ENCODE assay signal across 8 cellular contexts in genomic region chr6:41028618-41029486, GRCh38. TPM values are rescaled to one million over a fixed set of nuclear protein-coding genes. Genes with fewer than 3 reads are reported as not detected.
DNase-seq lines count a peak whose midpoint lies in the region; ATAC-seq and TF ChIP-seq lines count a peak whose summit lies in the region.

No MANE protein-coding gene starts in this region.

- TF ChIP-seq POLR2A in HCT116 (IDR thresholded peaks at IDR 0.05; ENCODE audit: borderline replicate concordance, extremely low read depth, insufficient read depth, insufficient read length) (no peak), spleen (IDR thresholded peaks at IDR 0.05) (no peak)

- H3K9me2 ChIP-seq in HCT116 (ENCODE audit: insufficient read depth), result no peaks in the 10 kb centered on the region

- H4K20me1 ChIP-seq in HCT116 (ENCODE audit: insufficient read depth), result no peaks in the 10 kb centered on the region

- RAD21 ChIA-PET in HCT116 (lab: Charles Lee; ENCODE audit: low non-redundant PET in 1 of 2, low total read pairs in 2 of 2, uncharacterized antibody in 2 of 2, unreplicated experiment in 2 of 2), result interaction anchor here in 1 of 2 experiments (1.3 kb wide), 1 partner anchor 135 kb away, joined by 7 read pairs; no protein-coding TSS in a partner anchor

- 0 out of 2 replicates have a peak overlapping the region, but pooled peaks have one; percentile 46 for H3K9ac ChIP-seq in HCT116 (ENCODE audit: low read length)

- CTCF ChIA-PET in HCT116 (lab: Charles Lee) (interaction anchor here (1.3 to 2.8 kb wide), 13 partner anchors 7 to 701 kb away, joined by 3 to 25 read pairs (median 7); partner anchors contain the start of genes NFYA and UNC5CL), activated B cell treated with CpG ODN at 0.5 μM for 24 hours (lab: Charles Lee) (interaction anchor here (0.6 to 2.4 kb wide), 19 partner anchors 8 to 287 kb away, joined by 3 to 20 read pairs (median 4); partner anchors contain the start of genes NFYA, OARD1 and UNC5CL)

- BruUV-seq in HCT116 (replicated peaks; lab: Mats Ljungman, UMichigan), result no TSS peak

- intact Hi-C loops in HCT116 (cut with micrococcal nuclease), result loop anchor here (1.0 to 10.0 kb wide), 4 partner anchors 134 to 1044 kb away; no protein-coding TSS in a partner anchor
- intact Hi-C loops in activated B cell treated with CpG ODN at 0.5 μM for 24 hours (cut with micrococcal nuclease), result loop anchor here (1.0 to 5.0 kb wide), 2 partner anchors 37 to 1667 kb away; no protein-coding TSS in a partner anchor
- intact Hi-C loops in right cardiac atrium (cut with DNase I), result loop anchor here in 2 of 4 donors (10.0 kb wide), 1 partner anchor 134 kb away; no protein-coding TSS in a partner anchor
- intact Hi-C loops in spleen (cut with DNase I; ENCODE audit: low total_unique reads), result loop anchor here (10.0 kb wide), 1 partner anchor 1674 kb away; no protein-coding TSS in a partner anchor

- H3K4me3 ChIP-seq in HCT116 (replicated peaks in 1 of 2; ENCODE audit: low read depth in 1 of 2, low read length in 2 of 2) (peak overlapping the region in 1 of 2 experiments; percentile 58; a peak in 3 of 4 replicates), right cardiac atrium (ENCODE audit: low read length) (peak overlapping the region; percentile 41), spleen (peak overlapping the region; percentile 45 to 75 (median 54))

- POLR2A ChIA-PET in HCT116 (lab: Charles Lee) (interaction anchor here (1.1 to 1.4 kb wide), 2 partner anchors 8 to 30 kb away, joined by 3 to 5 read pairs; no protein-coding TSS in a partner anchor), activated B cell treated with CpG ODN at 0.5 μM for 24 hours (lab: Charles Lee) (interaction anchor here (0.9 to 1.5 kb wide), 4 partner anchors 43 to 1900 kb away, joined by 3 to 10 read pairs (median 6); partner anchors contain the start of genes CNPY3, NFYA and OARD1)

- 46% methylated on average over 9 of the region's 9 CpGs for WGBS in right cardiac atrium
- 39 to 48% (median 45%) methylated on average over 9 of the region's 9 CpGs for WGBS in spleen, 5 donors

- H3K4me3 Mint-ChIP-seq in activated B cell treated with CpG ODN at 0.5 μM for 24 hours, result peak overlapping the region; percentile 84

- H3K4me1 Mint-ChIP-seq in activated B cell treated with CpG ODN at 0.5 μM for 24 hours, result peaks cover 20% of the 10 kb centered on the region

- H3K4me1 ChIP-seq in HCT116 (ENCODE audit: control insufficient read depth in 1 of 2, insufficient read depth in 2 of 2, low read length in 2 of 2), result peaks cover 5 to 17% of the 10 kb centered on the region in 2 experiments
- no peaks in the 10 kb centered on the region for H3K4me1 ChIP-seq in right cardiac atrium (ENCODE audit: control insufficient read depth, insufficient read depth, low read length)
- H3K4me1 ChIP-seq in spleen, result peaks cover 7 to 26% (median 20%) of the 10 kb centered on the region in 6 donors

- TF ChIP-seq CTCF in C4-2B (conservative IDR thresholded peaks at IDR 0.05) (no peak), HCT116 (IDR thresholded peaks at IDR 0.05 in 2 of 3, conservative IDR thresholded peaks at IDR 0.05 in 1 of 3; ENCODE audit: borderline replicate concordance in 1 of 3, insufficient read depth in 1 of 3, low read depth in 2 of 3, low read length in 2 of 3) (no peak), activated B cell treated with CpG ODN at 0.5 μM for 24 hours (IDR thresholded peaks at IDR 0.05) (no peak), spleen (IDR thresholded peaks at IDR 0.05 in 8 of 11, conservative IDR thresholded peaks at IDR 0.05 in 3 of 11) (no peak)

- H3K27me3 ChIP-seq in HCT116 (ENCODE audit: insufficient read depth, low read length) (no peaks in the 10 kb centered on the region), right cardiac atrium (ENCODE audit: control insufficient read depth, insufficient read depth) (no peaks in the 10 kb centered on the region), spleen (replicated peaks in 1 of 7) (no peaks in the 10 kb centered on the region)

- ATAC-seq in HCT116, result no peak
- no peak for ATAC-seq in activated B cell treated with CpG ODN at 0.5 μM for 24 hours (ENCODE audit: low read depth)
- ATAC-seq in right cardiac atrium, result peak; percentile 66 to 70
- ATAC-seq in GM21381 (IDR thresholded peaks at IDR 0.05; ENCODE audit: unreplicated experiment), result no peak

- peak overlapping the region; percentile 86 for H3K4me2 ChIP-seq in HCT116 (ENCODE audit: low read length)

- no peaks in the 10 kb centered on the region for H3K36me3 Mint-ChIP-seq in activated B cell treated with CpG ODN at 0.5 μM for 24 hours (ENCODE audit: low read depth)

- H3K9me3 ChIP-seq in HCT116 (ENCODE audit: control insufficient read depth in 1 of 2, insufficient read depth in 1 of 2, low read depth in 1 of 2, low read length in 2 of 2) (no peaks in the 10 kb centered on the region), right cardiac atrium (ENCODE audit: control insufficient read depth, low read length) (no peaks in the 10 kb centered on the region), spleen (no peaks in the 10 kb centered on the region)

- TF ChIP-seq RAD21 in HCT116 (IDR thresholded peaks at IDR 0.05; ENCODE audit: low read depth), result no peak

- no peak overlapping the region for H3K27ac Mint-ChIP-seq in activated B cell treated with CpG ODN at 0.5 μM for 24 hours

- H3K36me3 ChIP-seq in HCT116 (ENCODE audit: control insufficient read depth in 1 of 2, insufficient read depth in 2 of 2, low read length in 2 of 2) (no peaks in the 10 kb centered on the region), spleen (no peaks in the 10 kb centered on the region)

- H3K27me3 Mint-ChIP-seq in activated B cell treated with CpG ODN at 0.5 μM for 24 hours, result no peaks in the 10 kb centered on the region

- H3K27ac ChIP-seq in C4-2B (peak overlapping the region; percentile 7; the same call in 1 of the 2 replicates), HCT116 (ENCODE audit: low read depth, low read length) (no peak overlapping the region; the same call in 1 of the 2 replicates), right cardiac atrium (ENCODE audit: low read length) (peak overlapping the region; percentile 4), spleen (peak overlapping the region; percentile 67 to 84 (median 77))

- peak overlapping the region; percentile 26 for H2AFZ ChIP-seq in HCT116 (ENCODE audit: low read depth, low read length, poor library complexity, severe bottlenecking)

- DNase-seq in HCT116 (ENCODE audit: low read depth, low spot score) (no peak), activated B cell treated with CpG ODN at 0.5 μM for 24 hours (no peak), right cardiac atrium (no peak), spleen (no peak), OCI-M1 (lab: John Stamatoyannopoulos, UW) (no peak), NAMALWA (ENCODE audit: low spot score) (no peak)

- H3K79me2 ChIP-seq in HCT116 (ENCODE audit: insufficient read depth, low read length), result no peaks in the 10 kb centered on the region

- H3K9me3 Mint-ChIP-seq in activated B cell treated with CpG ODN at 0.5 μM for 24 hours, result no peaks in the 10 kb centered on the region

TF ChIP-seq in HCT116, 20 proteins besides CTCF, POLR2A, EP300 and RAD21 (continues in another document):
- TF ChIP-seq SP1 (IDR thresholded peaks at IDR 0.05; ENCODE audit: low read depth) (no peak), EGR1 (IDR thresholded peaks at IDR 0.05; ENCODE audit: low read depth) (no peak), EZH2 (IDR thresholded peaks at IDR 0.05) (no peak), ZFX (IDR thresholded peaks at IDR 0.05) (no peak), MAX (IDR thresholded peaks at IDR 0.05) (no peak), ELF1 (IDR thresholded peaks at IDR 0.05; ENCODE audit: borderline replicate concordance, low read depth) (no peak), CBX3 (IDR thresholded peaks at IDR 0.05; ENCODE audit: low read depth) (no peak), ZNF274 (IDR thresholded peaks at IDR 0.05; ENCODE audit: low read depth, low read length) (no peak)

RNA-seq across cellular contexts. Expression of gene UNC5CL, which starts 10.2 kb away (rescaled TPM):
- 2.2 TPM for total RNA-seq in HCT116 (2021; ENCODE audit: unreplicated experiment)
- 1.9 and 2.0 TPM in 2 replicates for polyA plus RNA-seq in HCT116 (2012)
- 1.7 and 2.2 TPM in 2 replicates for total RNA-seq in activated B cell treated with CpG ODN at 0.5 μM for 24 hours
- total RNA-seq in right cardiac atrium, result under 1 TPM; 0.46 to 0.85 (median 0.75) TPM
- 0.68 TPM for polyA plus RNA-seq in right cardiac atrium
- 1 to 10 TPM; 1.7 to 3.9 (median 2.6) TPM for total RNA-seq in spleen
- 1 to 10 TPM; 1.4 to 3.0 (median 2.8) TPM for polyA plus RNA-seq in spleen

RNA-seq across cellular contexts. Expression of gene TSPO2, which starts 13.4 kb away (rescaled TPM):
- total RNA-seq in HCT116 (2021; ENCODE audit: unreplicated experiment) (not detected), activated B cell treated with CpG ODN at 0.5 μM for 24 hours (not detected in 2 replicates), right cardiac atrium (not detected), spleen (1 to 10 TPM in 1 of 7 donors, not detected in 6; 6.3 TPM)
- 0.20 and 0.55 TPM in 2 replicates for polyA plus RNA-seq in HCT116 (2012)
- polyA plus RNA-seq in right cardiac atrium (not detected), spleen (under 1 TPM in 1 of 3 donors, not detected in 2; 0.54 TPM)

RNA-seq across cellular contexts. Expression of gene APOBEC2, which starts 24.1 kb away (rescaled TPM):
- total RNA-seq in HCT116 (2021; ENCODE audit: unreplicated experiment) (not detected), activated B cell treated with CpG ODN at 0.5 μM for 24 hours (not detected in 2 replicates), right cardiac atrium (100 to 1,000 TPM in 2 of 4 donors, 10 to 100 TPM in 2; 80.1 to 118 (median 91.6) TPM), spleen (under 1 TPM in 1 of 7 donors, not detected in 6; 0.23 TPM)
- polyA plus RNA-seq in HCT116 (2012), result 0.16 and 0.19 TPM in 2 replicates
- polyA plus RNA-seq in right cardiac atrium (137 TPM), spleen (not detected)

RNA-seq across cellular contexts. Expression of gene OARD1, which starts 43.3 kb away (rescaled TPM):
- total RNA-seq in HCT116 (2021; ENCODE audit: unreplicated experiment) (28.7 TPM), activated B cell treated with CpG ODN at 0.5 μM for 24 hours (30.7 and 37.1 TPM in 2 replicates), right cardiac atrium (10 to 100 TPM; 15.1 to 23.7 (median 18.6) TPM), spleen (10 to 100 TPM; 20.7 to 41.3 (median 31.1) TPM)
- polyA plus RNA-seq in HCT116 (2012), result 21.4 and 26.1 TPM in 2 replicates
- polyA plus RNA-seq in right cardiac atrium (27.8 TPM), spleen (10 to 100 TPM; 28.5 to 41.4 (median 38.8) TPM)

RNA-seq across cellular contexts. Expression of gene NFYA, which starts 43.9 kb away (rescaled TPM):
- total RNA-seq in HCT116 (2021; ENCODE audit: unreplicated experiment) (28.7 TPM), activated B cell treated with CpG ODN at 0.5 μM for 24 hours (33.7 and 35.1 TPM in 2 replicates), right cardiac atrium (10 to 100 TPM; 11.0 to 13.8 (median 11.8) TPM), spleen (10 to 100 TPM; 24.4 to 34.8 (median 25.7) TPM)
- polyA plus RNA-seq in HCT116 (2012), result 26.1 and 32.4 TPM in 2 replicates
- polyA plus RNA-seq in right cardiac atrium (6.1 TPM), spleen (10 to 100 TPM in 1 of 3 donors, 1 to 10 TPM in 2; 6.4 to 10.1 (median 8.7) TPM)

Comparison
In these comparisons a context has a peak if more than half of its experiments do, and no peak if none do; other contexts are left out.
1. ATAC-seq: peak in right cardiac atrium (2 of 2); none in HCT116 (single experiment), activated B cell treated with CpG ODN at 0.5 μM for 24 hours (single experiment) and GM21381 (single experiment).
2. RNA of gene APOBEC2, which starts 24.1 kb away (total RNA-seq): 80.1 to 118 TPM in right cardiac atrium; not detected in HCT116 (single experiment), not detected in activated B cell treated with CpG ODN at 0.5 μM for 24 hours and 0.23 TPM in spleen; every median in the first group is over 10 times any median in the second.